ENCODE assay signal across 17 cellular contexts in genomic region chr9:127336086-127336485, GRCh38.
A peak's percentile ranks its signal among the peaks of the same experiment; 100 is the strongest.
DNase-seq lines count a peak whose midpoint lies in the region; ATAC-seq and TF ChIP-seq lines count a peak whose summit lies in the region.
"Had no signal": no experiment of that assay in that cellular context is flagged by ENCODE, and none has a peak within 500 bp of the region (broad histone marks: within the 10 kb centered on the region; RNA-seq: fewer than 3 reads in every experiment).

No MANE protein-coding gene starts in this region.

- in situ Hi-C loops in Panc1 (cut with HindIII; ENCODE audit: low pct_unique_long_range_greater_than_20kb, low sequenced_read_pairs) = no loop called here

- 100% methylated on average over 5 of the region's 5 CpGs for WGBS in mesodermal cell (ENCODE audit: insufficient coverage in 2 of 2), 2 experiments

- H3K27me3 ChIP-seq in Panc1 (ENCODE audit: control insufficient read depth, insufficient read depth, low read length) (no peaks in the 10 kb centered on the region), thoracic aorta (replicated peaks; ENCODE audit: insufficient read depth) (no peaks in the 10 kb centered on the region)
- H3K27me3 ChIP-seq: ovary had no signal

- H3K9me3 ChIP-seq in Panc1 (ENCODE audit: control insufficient read depth, insufficient read depth, low read depth, low read length) = no peaks in the 10 kb centered on the region
- no peaks in the 10 kb centered on the region for H3K9me3 ChIP-seq in mesodermal cell (ENCODE audit: control insufficient read depth, low read length)
- no peaks in the 10 kb centered on the region for H3K9me3 ChIP-seq in thoracic aorta
- H3K9me3 ChIP-seq: Caco-2, ovary had no signal

- no peak for DNase-seq in Panc1 (ENCODE audit: low read depth, low spot score)
- no peak for DNase-seq in thoracic aorta (ENCODE audit: low spot score)
- no peak for DNase-seq in NCI-H1105 treated with DMSO at 0.1 percent for 48 hours (lab: John Stamatoyannopoulos, UW)
- no peak for DNase-seq in Ammon's horn (ENCODE audit: low spot score)
- no peak for DNase-seq in NCI-H226
- DNase-seq: activated CD4-positive, alpha-beta T cell treated with anti-CD3 and anti-CD28 coated beads for 1 hour; activated T-cell treated with anti-CD3 and anti-CD28 coated beads, Interleukin-2, amount 50 U/mL, for 48 hours; central memory CD4-positive, alpha-beta T cell; NCI-H1092 treated with DMSO at 0.1 percent for 48 hours; NCI-H774; stimulated activated CD4-positive, alpha-beta T cell treated with anti-CD3 and anti-CD28 coated beads, Interleukin-4, amount 100 ng/mL, for 24 hours; stimulated activated naive CD4-positive, alpha-beta T cell treated with Interleukin-2 at 50 U/mL for 16 hours had no signal

- H3K36me3 ChIP-seq in Panc1 (ENCODE audit: control insufficient read depth, insufficient read depth, low read length) (no peaks in the 10 kb centered on the region), mesodermal cell (ENCODE audit: control insufficient read depth, insufficient read depth, low read length) (no peaks in the 10 kb centered on the region), thoracic aorta (no peaks in the 10 kb centered on the region)
- H3K36me3 ChIP-seq: ovary had no signal

- no peak for ATAC-seq in Panc1
- ATAC-seq in thoracic aorta (ENCODE audit: insufficient number of reproducible peaks, low FRiP score, low read depth) = no peak
- no peak for ATAC-seq in GM18858 (IDR thresholded peaks at IDR 0.05; ENCODE audit: unreplicated experiment)

- POLR2A ChIA-PET in Panc1 (lab: Charles Lee) = no interaction called here

- H3K4me3 ChIP-seq in Panc1 (ENCODE audit: low read depth in 2 of 2, low read length in 2 of 2) = no peak overlapping the region
- H3K4me3 ChIP-seq in mesodermal cell (ENCODE audit: extremely low read depth, insufficient read depth, low read length, poor library complexity, severe bottlenecking) = no peak overlapping the region
- no peak overlapping the region for H3K4me3 ChIP-seq in thoracic aorta
- H3K4me3 ChIP-seq: ovary had no signal

- CTCF ChIA-PET in Panc1 (lab: Charles Lee) = no interaction called here

- TF ChIP-seq CTCF in Panc1 (IDR thresholded peaks at IDR 0.05) = no peak
- no peak for TF ChIP-seq CTCF in thoracic aorta (IDR thresholded peaks at IDR 0.05)

- H3K27ac ChIP-seq in Panc1 (ENCODE audit: low read length) = peak overlapping the region; percentile 42; the same call in 1 of the 2 replicates
- peak overlapping the region; percentile 76 for H3K27ac ChIP-seq in cingulate gyrus (ENCODE audit: low read depth, low read length)
- peak overlapping the region; percentile 82 for H3K27ac ChIP-seq in mesodermal cell (ENCODE audit: low read depth, low read length, severe bottlenecking)
- H3K27ac ChIP-seq in thoracic aorta = peak overlapping the region; percentile 69 to 83

- BruUV-seq in Panc1 (replicated peaks; lab: Mats Ljungman, UMichigan) = no TSS peak

- peaks cover 16% of the 10 kb centered on the region for H3K4me1 ChIP-seq in Panc1 (ENCODE audit: control insufficient read depth, insufficient read depth, low read length)
- H3K4me1 ChIP-seq in mesodermal cell (ENCODE audit: control insufficient read depth, insufficient read depth, low read length, poor library complexity, severe bottlenecking) = peaks cover 28% of the 10 kb centered on the region
- H3K4me1 ChIP-seq in thoracic aorta (ENCODE audit: control insufficient read depth in 1 of 2, low read depth in 2 of 2) = peaks cover 20 to 60% of the 10 kb centered on the region in 2 donors

- intact Hi-C loops in Panc1 (cut with micrococcal nuclease; ENCODE audit: unreplicated experiment) = no loop called here
